ENCODE assay signal across 1 cellular context in genomic region chr6:148465654-148466053, GRCh38.
TF ChIP-seq lines count a peak whose summit lies in the region.

No MANE protein-coding gene starts in this region.

TF ChIP-seq in IMR-90, 13 proteins besides CTCF, POLR2A, EP300 and RAD21 (continued from another document):
- TF ChIP-seq ELK1 (IDR thresholded peaks at IDR 0.05; ENCODE audit: borderline replicate concordance, low read depth, low read length), result no peak
- no peak for TF ChIP-seq CEBPB (IDR thresholded peaks at IDR 0.05; ENCODE audit: low read depth, low read length)
- TF ChIP-seq BHLHE40 (IDR thresholded peaks at IDR 0.05; ENCODE audit: low read depth, low read length), result no peak
- no peak for TF ChIP-seq SMC3 (IDR thresholded peaks at IDR 0.05; ENCODE audit: low read depth, low read length)
- no peak for TF ChIP-seq NFE2L2 (IDR thresholded peaks at IDR 0.05; ENCODE audit: low read depth, low read length)
- no peak for TF ChIP-seq RFX5 (IDR thresholded peaks at IDR 0.05; ENCODE audit: low read depth, low read length)
- no peak for TF ChIP-seq FOS (IDR thresholded peaks at IDR 0.05; ENCODE audit: low read depth, low read length)
